10 cellular contexts compared by ENCODE assay signal in the genomic region with DNA sequence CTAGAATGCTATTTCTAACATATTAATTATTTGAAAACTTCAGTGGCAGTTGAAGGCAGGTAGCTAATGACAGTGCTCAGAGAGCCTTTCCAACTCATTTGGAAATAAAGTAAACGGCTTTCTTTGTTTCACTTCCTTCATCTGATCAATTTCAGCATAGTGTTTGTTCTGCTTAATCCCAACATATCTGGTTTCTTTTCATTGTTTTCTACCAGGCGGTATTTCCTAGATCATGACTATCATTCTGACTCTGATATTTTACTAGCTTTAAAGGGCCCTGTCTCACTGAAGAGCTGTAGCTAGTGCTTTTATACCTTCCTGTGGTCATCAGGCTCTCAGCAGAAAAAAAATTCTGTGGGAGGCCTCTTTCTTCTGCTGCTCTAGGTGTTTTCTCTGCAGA.
DNase-seq lines count a peak whose midpoint lies in the region; ATAC-seq and TF ChIP-seq lines count a peak whose summit lies in the region.
"Had no signal": no experiment of that assay in that cellular context is flagged by ENCODE, and none has a peak within 500 bp of the region (broad histone marks: within the 10 kb centered on the region; RNA-seq: fewer than 3 reads in every experiment).

No MANE protein-coding gene starts in this region.

- no peak for TF ChIP-seq CTCF in Caco-2 (IDR thresholded peaks at IDR 0.05; ENCODE audit: insufficient read depth in 1 of 2, low read depth in 1 of 2, low read length in 1 of 2, severe bottlenecking in 1 of 2, unreplicated experiment in 1 of 2)

- H3K27ac Mint-ChIP-seq in Caco-2 (ENCODE audit: unreplicated experiment): no peak overlapping the region
- H3K27ac Mint-ChIP-seq: activated naive CD8-positive, alpha-beta T cell treated with anti-CD3 and anti-CD28 coated beads, Interleukin-2, amount 10 ng/mL, durations not matched to agents 7 days and 5 days had no signal

- no peak overlapping the region for H4K91ac ChIP-seq in trophoblast cell (ENCODE audit: low read depth, low read length)

- H3K36me3 ChIP-seq in trophoblast cell (ENCODE audit: control insufficient read depth in 1 of 2, insufficient read depth in 2 of 2, low read length in 2 of 2) (no peaks in the 10 kb centered on the region), Caco-2 (ENCODE audit: control insufficient read depth, insufficient read depth, low read length) (no peaks in the 10 kb centered on the region)
- H3K36me3 ChIP-seq: WERI-Rb-1 had no signal

- H3K4me3 ChIP-seq in trophoblast cell (ENCODE audit: low read depth, low read length) (no peak overlapping the region), Caco-2 (ENCODE audit: low read depth, low read length) (no peak overlapping the region)

- no peak overlapping the region for H3K23ac ChIP-seq in trophoblast cell (ENCODE audit: low read length)

- H3K9me3 ChIP-seq in trophoblast cell (ENCODE audit: insufficient read depth, low read depth, low read length) (no peaks in the 10 kb centered on the region), Caco-2 (no peaks in the 10 kb centered on the region)

- peaks cover 6% of the 10 kb centered on the region for H3K27me3 Mint-ChIP-seq in Caco-2 (ENCODE audit: insufficient read depth, unreplicated experiment)

- H3K9ac ChIP-seq in trophoblast cell (ENCODE audit: low read length): no peak overlapping the region

- no peaks in the 10 kb centered on the region for H3K79me2 ChIP-seq in trophoblast cell (ENCODE audit: control insufficient read depth, insufficient read depth, low read length, poor library complexity)

- H2BK5ac ChIP-seq in trophoblast cell (ENCODE audit: low read depth, low read length, poor library complexity): no peak overlapping the region

- no peaks in the 10 kb centered on the region for H3K36me3 Mint-ChIP-seq in Caco-2 (ENCODE audit: insufficient read depth, unreplicated experiment)
- H3K36me3 Mint-ChIP-seq: activated naive CD8-positive, alpha-beta T cell treated with anti-CD3 and anti-CD28 coated beads, Interleukin-2, amount 10 ng/mL, durations not matched to agents 7 days and 5 days had no signal

- no peak overlapping the region for H3K4ac ChIP-seq in trophoblast cell (ENCODE audit: low read depth, low read length)

- peaks cover 5% of the 10 kb centered on the region for H3K79me1 ChIP-seq in trophoblast cell (ENCODE audit: low read length)

- no TSS peak for BruUV-seq in Caco-2 (replicated peaks; lab: Mats Ljungman, UMichigan)

- no peak overlapping the region for H3K4me2 ChIP-seq in trophoblast cell (ENCODE audit: low read length)

- H3K14ac ChIP-seq in trophoblast cell (ENCODE audit: low read length): no peak overlapping the region

- H3K4me3 Mint-ChIP-seq in Caco-2 (ENCODE audit: unreplicated experiment): no peak overlapping the region
- H3K4me3 Mint-ChIP-seq: activated naive CD8-positive, alpha-beta T cell treated with anti-CD3 and anti-CD28 coated beads, Interleukin-2, amount 10 ng/mL, durations not matched to agents 7 days and 5 days had no signal

- CTCF ChIA-PET in Caco-2 (lab: Charles Lee): no interaction called here

- no peak overlapping the region for H3K27ac ChIP-seq in trophoblast cell (ENCODE audit: low read depth, low read length)
- H3K27ac ChIP-seq: WERI-Rb-1 had no signal

- H2AK5ac ChIP-seq in trophoblast cell (ENCODE audit: low read length): no peak overlapping the region

- H3K9me3 Mint-ChIP-seq in Caco-2 (ENCODE audit: unreplicated experiment): no peaks in the 10 kb centered on the region
- H3K9me3 Mint-ChIP-seq: activated naive CD8-positive, alpha-beta T cell treated with anti-CD3 and anti-CD28 coated beads, Interleukin-2, amount 10 ng/mL, durations not matched to agents 7 days and 5 days had no signal

- H2AFZ ChIP-seq in trophoblast cell (ENCODE audit: insufficient read depth, low read length, poor library complexity): no peak overlapping the region

- POLR2A ChIA-PET in Caco-2 (lab: Charles Lee): no interaction called here

- DNase-seq in trophoblast cell (no peak), Caco-2 (no peak)
- no peak for DNase-seq in stimulated activated naive CD4-positive, alpha-beta T cell (lab: John Stamatoyannopoulos, UW)
- DNase-seq in activated CD4-positive, alpha-beta T cell treated with anti-CD3 and anti-CD28 coated beads for 1 hour: no peak
- DNase-seq: activated naive CD8-positive, alpha-beta T cell treated with anti-CD3 and anti-CD28 coated beads, Interleukin-2, amount 10 ng/mL, durations not matched to agents 7 days and 5 days; kidney; WERI-Rb-1 had no signal

- ATAC-seq in GM18909 (IDR thresholded peaks at IDR 0.05; ENCODE audit: poor library complexity, unreplicated experiment): peak; percentile 85
- peak; percentile 70 for ATAC-seq in HG02588 (IDR thresholded peaks at IDR 0.05; ENCODE audit: unreplicated experiment)
- ATAC-seq in HG03460 (IDR thresholded peaks at IDR 0.05; ENCODE audit: unreplicated experiment): peak; percentile 78

- H3K18ac ChIP-seq in trophoblast cell (ENCODE audit: low read length): no peak overlapping the region

- H4K8ac ChIP-seq in trophoblast cell (ENCODE audit: low read depth, low read length): no peak overlapping the region

- H3K4me1 Mint-ChIP-seq in Caco-2 (ENCODE audit: low read depth, unreplicated experiment): no peaks in the 10 kb centered on the region
- H3K4me1 Mint-ChIP-seq: activated naive CD8-positive, alpha-beta T cell treated with anti-CD3 and anti-CD28 coated beads, Interleukin-2, amount 10 ng/mL, durations not matched to agents 7 days and 5 days had no signal

- peak overlapping the region; percentile 68 for H2BK120ac ChIP-seq in trophoblast cell (ENCODE audit: insufficient read depth, low read length, poor library complexity)

- H4K12ac ChIP-seq in trophoblast cell (ENCODE audit: low read depth, low read length): no peak overlapping the region

- no CpG with 5 or more reads among the region's 2 CpGs for WGBS in trophoblast cell (ENCODE audit: extremely low coverage, insufficient coverage, insufficient read length)

- H3K27me3 ChIP-seq in trophoblast cell (ENCODE audit: insufficient read depth, low read length) (no peaks in the 10 kb centered on the region), Caco-2 (replicated peaks; ENCODE audit: control insufficient read depth, insufficient read depth, low read length) (no peaks in the 10 kb centered on the region; the same call in 1 of the 2 replicates)

- H3K4me1 ChIP-seq in trophoblast cell (ENCODE audit: control insufficient read depth in 1 of 2, insufficient read depth in 2 of 2, low read length in 2 of 2) (peaks cover 19 to 29% of the 10 kb centered on the region in 2 experiments), Caco-2 (peaks cover 5% of the 10 kb centered on the region; the same call in 1 of the 2 replicates)

- no peak overlapping the region for H2BK12ac ChIP-seq in trophoblast cell (ENCODE audit: low read length)

- intact Hi-C loops in Caco-2 (cut with micrococcal nuclease; ENCODE audit: unreplicated experiment): no loop called here
